In the genomic region with DNA sequence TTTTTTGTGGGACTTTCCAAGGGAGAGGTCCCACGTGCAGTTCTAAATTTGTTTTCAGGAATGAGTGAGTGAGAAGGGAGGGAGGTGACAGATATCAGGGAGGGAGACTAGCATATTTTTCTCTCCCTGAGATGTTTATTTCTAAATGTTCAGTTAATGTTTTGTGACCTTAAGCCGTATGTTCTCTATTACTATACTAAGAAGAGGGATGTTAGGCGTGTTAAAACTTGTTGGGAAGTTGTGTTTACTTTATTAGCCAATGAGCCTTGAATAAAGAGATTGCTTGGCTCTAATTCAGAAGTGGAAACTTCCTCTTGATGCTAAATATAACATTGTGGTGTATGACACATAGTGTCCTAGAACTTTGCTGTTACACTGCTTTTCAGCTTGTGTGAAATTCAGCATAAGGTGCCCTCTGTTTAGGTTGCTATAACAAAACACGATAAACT, we compare ENCODE assay signal across 8 cellular contexts. TPM values are rescaled to one million over a fixed set of nuclear protein-coding genes. Genes with fewer than 3 reads are reported as not detected.
DNase-seq lines count a peak whose midpoint lies in the region; ATAC-seq and TF ChIP-seq lines count a peak whose summit lies in the region.

No MANE protein-coding gene starts in this region.

- no peaks in the 10 kb centered on the region for H3K9me3 ChIP-seq in transverse colon
- H3K9me3 ChIP-seq in effector memory CD4-positive, alpha-beta T cell (ENCODE audit: control insufficient read depth, low read length) = no peaks in the 10 kb centered on the region

- H3K36me3 ChIP-seq in transverse colon = no peaks in the 10 kb centered on the region
- no peaks in the 10 kb centered on the region for H3K36me3 ChIP-seq in effector memory CD4-positive, alpha-beta T cell (ENCODE audit: control insufficient read depth, insufficient read depth, low read length)

- H3K9me3 Mint-ChIP-seq in natural killer cell = no peaks in the 10 kb centered on the region

- TF ChIP-seq EP300 in transverse colon (IDR thresholded peaks at IDR 0.05; ENCODE audit: low read depth) = no peak

- no peaks in the 10 kb centered on the region for H3K27me3 ChIP-seq in transverse colon
- H3K27me3 ChIP-seq in effector memory CD4-positive, alpha-beta T cell (replicated peaks; ENCODE audit: control insufficient read depth, insufficient read depth, low read length, poor library complexity, severe bottlenecking) = no peaks in the 10 kb centered on the region

- H3K4me3 Mint-ChIP-seq in natural killer cell = no peak overlapping the region

- no peaks in the 10 kb centered on the region for H3K4me1 ChIP-seq in transverse colon
- no peaks in the 10 kb centered on the region for H3K4me1 ChIP-seq in effector memory CD4-positive, alpha-beta T cell (ENCODE audit: control insufficient read depth, insufficient read depth, low read length, poor library complexity, severe bottlenecking)

- DNase-seq in A172 (ENCODE audit: low spot score) (peak; percentile 90), NCI-H510A treated with DMSO at 0.1 percent for 48 hours (lab: John Stamatoyannopoulos, UW) (peak; percentile 91), fibroblast of villous mesenchyme (ENCODE audit: low read depth) (peak; percentile 71), SK-N-DZ (ENCODE audit: low spot score) (no peak), natural killer cell (no peak), transverse colon (no peak)
- no peak for DNase-seq in effector memory CD4-positive, alpha-beta T cell

- H3K4me1 Mint-ChIP-seq in natural killer cell = no peaks in the 10 kb centered on the region

- no peak for TF ChIP-seq POLR2A in transverse colon (IDR thresholded peaks at IDR 0.05)

- 31 to 38% methylated on average over 3 to 4 of the region's 4 CpGs for WGBS in transverse colon (ENCODE audit: low coverage in 1 of 2), 2 donors

- H3K27me3 Mint-ChIP-seq in natural killer cell (ENCODE audit: low read depth in 2 of 2) = peaks cover 11 to 42% of the 10 kb centered on the region in 2 donors

- peak overlapping the region in 1 of 4 donors; percentile 21 for H3K27ac ChIP-seq in transverse colon
- no peak overlapping the region for H3K27ac ChIP-seq in effector memory CD4-positive, alpha-beta T cell (ENCODE audit: insufficient read depth, low read length, poor library complexity, severe bottlenecking)

- H3K27ac Mint-ChIP-seq in natural killer cell = no peak overlapping the region

- intact Hi-C loops in natural killer cell (cut with micrococcal nuclease) (no loop called here), transverse colon (cut with DNase I; ENCODE audit: low total_unique reads) (no loop called here)

- H3K36me3 Mint-ChIP-seq in natural killer cell = no peaks in the 10 kb centered on the region

- in situ Hi-C loops in transverse colon (cut with MboI; ENCODE audit: low pct_ligation_motif_present in 1 of 4, low pct_unique_long_range_greater_than_20kb in 1 of 4, low sequenced_read_pairs in 3 of 4) = no loop called here

- ATAC-seq in GM19351 (IDR thresholded peaks at IDR 0.05; ENCODE audit: unreplicated experiment) (peak; percentile 79), natural killer cell (no peak)

- H3K4me3 ChIP-seq in fibroblast of villous mesenchyme (ENCODE audit: low read depth, low read length) (no peak overlapping the region), transverse colon (no peak overlapping the region)
- no peak overlapping the region for H3K4me3 ChIP-seq in effector memory CD4-positive, alpha-beta T cell (ENCODE audit: insufficient read depth, low read depth, low read length, poor library complexity, severe bottlenecking)

- TF ChIP-seq CTCF in fibroblast of villous mesenchyme (IDR thresholded peaks at IDR 0.05; ENCODE audit: insufficient read depth, low read depth, low read length) (no peak), natural killer cell (IDR thresholded peaks at IDR 0.05) (no peak), transverse colon (IDR thresholded peaks at IDR 0.05) (no peak)

RNA-seq across cellular contexts. Expression of a gene that starts 37.3 kb away (rescaled TPM):
- 6.2 and 12.6 TPM in 2 replicates for total RNA-seq in A172 (2014; rRNA removed; shearing (Covaris generic))
- total RNA-seq in fibroblast of villous mesenchyme (under 0.01 TPM in 2 replicates), natural killer cell (under 1 TPM; 0.09 to 0.48 (median 0.39) TPM), transverse colon (under 1 TPM in 2 of 4 donors, not detected in 2; under 0.01 to 0.16 TPM)
- 0.01 TPM in 1 of 2 replicates, not detected in the other for polyA plus RNA-seq in SK-N-DZ (2014; cell fraction: cytosol; rRNA removed)
- 0.01 TPM in 1 of 2 replicates, not detected in the other for polyA plus RNA-seq in SK-N-DZ (2014; cell fraction: nucleus; rRNA removed)

Comparison
In these comparisons a context has a peak if more than half of its experiments do, and no peak if none do; other contexts are left out.
1. DNase-seq: peak in A172 (single experiment), NCI-H510A treated with DMSO at 0.1 percent for 48 hours (single experiment) and fibroblast of villous mesenchyme (single experiment); none in SK-N-DZ (single experiment), natural killer cell (single experiment), transverse colon (single experiment) and effector memory CD4-positive, alpha-beta T cell (0 of 3).